Comparison of ENCODE assay signal across 2 cellular contexts in the genomic region with DNA sequence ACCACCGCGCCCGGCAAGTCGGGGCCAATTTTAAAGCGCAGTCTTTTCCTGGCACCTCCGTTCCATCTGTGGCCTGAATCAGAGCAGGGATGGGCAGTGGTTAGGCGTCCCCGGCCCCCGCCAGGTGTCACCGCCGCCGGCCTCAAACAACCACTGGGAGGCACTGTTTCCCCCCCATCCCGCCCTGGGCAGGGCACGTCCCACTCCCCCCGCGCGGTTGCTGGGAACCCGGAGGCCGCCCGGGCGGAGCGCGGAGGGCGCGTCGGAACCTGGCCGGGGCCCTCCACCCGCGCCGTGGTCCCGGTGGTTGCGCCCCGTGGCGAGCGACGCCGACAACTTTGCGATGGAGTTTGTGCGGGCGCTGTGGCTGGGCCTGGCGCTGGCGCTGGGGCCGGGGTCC.
TF ChIP-seq lines count a peak whose summit lies in the region.

A gene with protein sequence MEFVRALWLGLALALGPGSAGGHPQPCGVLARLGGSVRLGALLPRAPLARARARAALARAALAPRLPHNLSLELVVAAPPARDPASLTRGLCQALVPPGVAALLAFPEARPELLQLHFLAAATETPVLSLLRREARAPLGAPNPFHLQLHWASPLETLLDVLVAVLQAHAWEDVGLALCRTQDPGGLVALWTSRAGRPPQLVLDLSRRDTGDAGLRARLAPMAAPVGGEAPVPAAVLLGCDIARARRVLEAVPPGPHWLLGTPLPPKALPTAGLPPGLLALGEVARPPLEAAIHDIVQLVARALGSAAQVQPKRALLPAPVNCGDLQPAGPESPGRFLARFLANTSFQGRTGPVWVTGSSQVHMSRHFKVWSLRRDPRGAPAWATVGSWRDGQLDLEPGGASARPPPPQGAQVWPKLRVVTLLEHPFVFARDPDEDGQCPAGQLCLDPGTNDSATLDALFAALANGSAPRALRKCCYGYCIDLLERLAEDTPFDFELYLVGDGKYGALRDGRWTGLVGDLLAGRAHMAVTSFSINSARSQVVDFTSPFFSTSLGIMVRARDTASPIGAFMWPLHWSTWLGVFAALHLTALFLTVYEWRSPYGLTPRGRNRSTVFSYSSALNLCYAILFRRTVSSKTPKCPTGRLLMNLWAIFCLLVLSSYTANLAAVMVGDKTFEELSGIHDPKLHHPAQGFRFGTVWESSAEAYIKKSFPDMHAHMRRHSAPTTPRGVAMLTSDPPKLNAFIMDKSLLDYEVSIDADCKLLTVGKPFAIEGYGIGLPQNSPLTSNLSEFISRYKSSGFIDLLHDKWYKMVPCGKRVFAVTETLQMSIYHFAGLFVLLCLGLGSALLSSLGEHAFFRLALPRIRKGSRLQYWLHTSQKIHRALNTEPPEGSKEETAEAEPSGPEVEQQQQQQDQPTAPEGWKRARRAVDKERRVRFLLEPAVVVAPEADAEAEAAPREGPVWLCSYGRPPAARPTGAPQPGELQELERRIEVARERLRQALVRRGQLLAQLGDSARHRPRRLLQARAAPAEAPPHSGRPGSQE (plus strand): TSS at position 325 of the 400 bp plus-strand sequence. CDS start 19 bp downstream, at position 344.

TF ChIP-seq in HEK293T, 16 proteins besides CTCF, POLR2A, EP300 and RAD21 (continued from another document):
- TF ChIP-seq TARDBP (IDR thresholded peaks at IDR 0.05), result no peak
- no peak for TF ChIP-seq BHLHE40 (IDR thresholded peaks at IDR 0.05; ENCODE audit: borderline replicate concordance)
- no peak for TF ChIP-seq ZNF384 (IDR thresholded peaks at IDR 0.05)
- no peak for TF ChIP-seq ELF4 (IDR thresholded peaks at IDR 0.05)
- no peak for TF ChIP-seq SP1 (IDR thresholded peaks at IDR 0.05)

TF ChIP-seq in K562, 482 proteins besides CTCF, POLR2A, EP300 and RAD21 (continued from another document and continues in another):
- TF ChIP-seq, protein P1, sequence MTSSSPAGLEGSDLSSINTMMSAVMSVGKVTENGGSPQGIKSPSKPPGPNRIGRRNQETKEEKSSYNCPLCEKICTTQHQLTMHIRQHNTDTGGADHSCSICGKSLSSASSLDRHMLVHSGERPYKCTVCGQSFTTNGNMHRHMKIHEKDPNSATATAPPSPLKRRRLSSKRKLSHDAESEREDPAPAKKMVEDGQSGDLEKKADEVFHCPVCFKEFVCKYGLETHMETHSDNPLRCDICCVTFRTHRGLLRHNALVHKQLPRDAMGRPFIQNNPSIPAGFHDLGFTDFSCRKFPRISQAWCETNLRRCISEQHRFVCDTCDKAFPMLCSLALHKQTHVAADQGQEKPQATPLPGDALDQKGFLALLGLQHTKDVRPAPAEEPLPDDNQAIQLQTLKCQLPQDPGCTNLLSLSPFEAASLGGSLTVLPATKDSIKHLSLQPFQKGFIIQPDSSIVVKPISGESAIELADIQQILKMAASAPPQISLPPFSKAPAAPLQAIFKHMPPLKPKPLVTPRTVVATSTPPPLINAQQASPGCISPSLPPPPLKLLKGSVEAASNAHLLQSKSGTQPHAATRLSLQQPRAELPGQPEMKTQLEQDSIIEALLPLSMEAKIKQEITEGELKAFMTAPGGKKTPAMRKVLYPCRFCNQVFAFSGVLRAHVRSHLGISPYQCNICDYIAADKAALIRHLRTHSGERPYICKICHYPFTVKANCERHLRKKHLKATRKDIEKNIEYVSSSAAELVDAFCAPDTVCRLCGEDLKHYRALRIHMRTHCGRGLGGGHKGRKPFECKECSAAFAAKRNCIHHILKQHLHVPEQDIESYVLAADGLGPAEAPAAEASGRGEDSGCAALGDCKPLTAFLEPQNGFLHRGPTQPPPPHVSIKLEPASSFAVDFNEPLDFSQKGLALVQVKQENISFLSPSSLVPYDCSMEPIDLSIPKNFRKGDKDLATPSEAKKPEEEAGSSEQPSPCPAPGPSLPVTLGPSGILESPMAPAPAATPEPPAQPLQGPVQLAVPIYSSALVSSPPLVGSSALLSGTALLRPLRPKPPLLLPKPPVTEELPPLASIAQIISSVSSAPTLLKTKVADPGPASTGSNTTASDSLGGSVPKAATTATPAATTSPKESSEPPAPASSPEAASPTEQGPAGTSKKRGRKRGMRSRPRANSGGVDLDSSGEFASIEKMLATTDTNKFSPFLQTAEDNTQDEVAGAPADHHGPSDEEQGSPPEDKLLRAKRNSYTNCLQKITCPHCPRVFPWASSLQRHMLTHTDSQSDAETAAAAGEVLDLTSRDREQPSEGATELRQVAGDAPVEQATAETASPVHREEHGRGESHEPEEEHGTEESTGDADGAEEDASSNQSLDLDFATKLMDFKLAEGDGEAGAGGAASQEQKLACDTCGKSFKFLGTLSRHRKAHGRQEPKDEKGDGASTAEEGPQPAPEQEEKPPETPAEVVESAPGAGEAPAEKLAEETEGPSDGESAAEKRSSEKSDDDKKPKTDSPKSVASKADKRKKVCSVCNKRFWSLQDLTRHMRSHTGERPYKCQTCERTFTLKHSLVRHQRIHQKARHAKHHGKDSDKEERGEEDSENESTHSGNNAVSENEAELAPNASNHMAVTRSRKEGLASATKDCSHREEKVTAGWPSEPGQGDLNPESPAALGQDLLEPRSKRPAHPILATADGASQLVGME (CRISPR knock-in tag; IDR thresholded peaks at IDR 0.05), result no peak
- TF ChIP-seq POLR2G (IDR thresholded peaks at IDR 0.05; ENCODE audit: low read depth, low read length) (peak; percentile 27; the same call in 1 of the 2 replicates), RBM22 (IDR thresholded peaks at IDR 0.05; ENCODE audit: low read depth, low read length, poor library complexity, severe bottlenecking) (no peak), CREM (IDR thresholded peaks at IDR 0.05; ENCODE audit: low read depth) (peak; percentile 36; the same call in 1 of the 2 replicates), BCOR (IDR thresholded peaks at IDR 0.05) (peak; percentile 4; the same call in 1 of the 2 replicates), ZNF561 (CRISPR knock-in tag; conservative IDR thresholded peaks at IDR 0.05) (no peak), SAFB (IDR thresholded peaks at IDR 0.05; ENCODE audit: borderline replicate concordance, low read depth, low read length) (peak; percentile 29; the same call in 1 of the 2 replicates), ZNF184 (CRISPR knock-in tag; IDR thresholded peaks at IDR 0.05) (no peak), ZNF79 (CRISPR knock-in tag; IDR thresholded peaks at IDR 0.05; ENCODE audit: low read depth) (no peak), KDM2B (CRISPR knock-in tag; IDR thresholded peaks at IDR 0.05) (0 out of 2 replicates have a peak, but pooled peaks have one; percentile 77), CHD2 (IDR thresholded peaks at IDR 0.05; ENCODE audit: low read depth, low read length) (no peak), CTBP1 (IDR thresholded peaks at IDR 0.05; ENCODE audit: borderline replicate concordance) (0 out of 2 replicates have a peak, but pooled peaks have one; percentile 52), ZNF224 (CRISPR knock-in tag; IDR thresholded peaks at IDR 0.05) (no peak), LEF1 (IDR thresholded peaks at IDR 0.05) (no peak), ZNF398 (CRISPR knock-in tag; IDR thresholded peaks at IDR 0.05) (no peak), RNF219 (CRISPR knock-in tag; IDR thresholded peaks at IDR 0.05) (no peak), DMBX1 (CRISPR knock-in tag; IDR thresholded peaks at IDR 0.05; ENCODE audit: borderline replicate concordance) (no peak), ATF7 (IDR thresholded peaks at IDR 0.05) (0 out of 2 replicates have a peak, but pooled peaks have one; percentile 12), TCFL5 (CRISPR knock-in tag; conservative IDR thresholded peaks at IDR 0.05) (no peak), BRF1 (IDR thresholded peaks at IDR 0.05; ENCODE audit: borderline replicate concordance, extremely low read depth, insufficient read length) (no peak), PHF8 (IDR thresholded peaks at IDR 0.05; ENCODE audit: borderline replicate concordance, low read length) (peak; percentile 21; the same call in 1 of the 2 replicates), ZNF395 (CRISPR knock-in tag; IDR thresholded peaks at IDR 0.05) (no peak), BRD4 (IDR thresholded peaks at IDR 0.05) (no peak), ZNF41 (CRISPR knock-in tag; conservative IDR thresholded peaks at IDR 0.05) (no peak), ZNF253 (CRISPR knock-in tag; conservative IDR thresholded peaks at IDR 0.05) (no peak), PPARD (CRISPR knock-in tag; IDR thresholded peaks at IDR 0.05) (no peak), PBX2 (CRISPR knock-in tag; IDR thresholded peaks at IDR 0.05; ENCODE audit: low read depth) (no peak), PBX2 (tag; conservative IDR thresholded peaks at IDR 0.05; ENCODE audit: low read depth) (no peak), SMARCC2 (IDR thresholded peaks at IDR 0.05; ENCODE audit: low read depth) (no peak), ZNF212 (CRISPR knock-in tag; IDR thresholded peaks at IDR 0.05) (no peak), ZNF311 (CRISPR knock-in tag; IDR thresholded peaks at IDR 0.05) (no peak)
- TF ChIP-seq, protein P2, sequence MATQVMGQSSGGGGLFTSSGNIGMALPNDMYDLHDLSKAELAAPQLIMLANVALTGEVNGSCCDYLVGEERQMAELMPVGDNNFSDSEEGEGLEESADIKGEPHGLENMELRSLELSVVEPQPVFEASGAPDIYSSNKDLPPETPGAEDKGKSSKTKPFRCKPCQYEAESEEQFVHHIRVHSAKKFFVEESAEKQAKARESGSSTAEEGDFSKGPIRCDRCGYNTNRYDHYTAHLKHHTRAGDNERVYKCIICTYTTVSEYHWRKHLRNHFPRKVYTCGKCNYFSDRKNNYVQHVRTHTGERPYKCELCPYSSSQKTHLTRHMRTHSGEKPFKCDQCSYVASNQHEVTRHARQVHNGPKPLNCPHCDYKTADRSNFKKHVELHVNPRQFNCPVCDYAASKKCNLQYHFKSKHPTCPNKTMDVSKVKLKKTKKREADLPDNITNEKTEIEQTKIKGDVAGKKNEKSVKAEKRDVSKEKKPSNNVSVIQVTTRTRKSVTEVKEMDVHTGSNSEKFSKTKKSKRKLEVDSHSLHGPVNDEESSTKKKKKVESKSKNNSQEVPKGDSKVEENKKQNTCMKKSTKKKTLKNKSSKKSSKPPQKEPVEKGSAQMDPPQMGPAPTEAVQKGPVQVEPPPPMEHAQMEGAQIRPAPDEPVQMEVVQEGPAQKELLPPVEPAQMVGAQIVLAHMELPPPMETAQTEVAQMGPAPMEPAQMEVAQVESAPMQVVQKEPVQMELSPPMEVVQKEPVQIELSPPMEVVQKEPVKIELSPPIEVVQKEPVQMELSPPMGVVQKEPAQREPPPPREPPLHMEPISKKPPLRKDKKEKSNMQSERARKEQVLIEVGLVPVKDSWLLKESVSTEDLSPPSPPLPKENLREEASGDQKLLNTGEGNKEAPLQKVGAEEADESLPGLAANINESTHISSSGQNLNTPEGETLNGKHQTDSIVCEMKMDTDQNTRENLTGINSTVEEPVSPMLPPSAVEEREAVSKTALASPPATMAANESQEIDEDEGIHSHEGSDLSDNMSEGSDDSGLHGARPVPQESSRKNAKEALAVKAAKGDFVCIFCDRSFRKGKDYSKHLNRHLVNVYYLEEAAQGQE (CRISPR knock-in tag; IDR thresholded peaks at IDR 0.05; ENCODE audit: low read depth), result no peak
